ENCODE assay signal across 25 cellular contexts in the genomic region with DNA sequence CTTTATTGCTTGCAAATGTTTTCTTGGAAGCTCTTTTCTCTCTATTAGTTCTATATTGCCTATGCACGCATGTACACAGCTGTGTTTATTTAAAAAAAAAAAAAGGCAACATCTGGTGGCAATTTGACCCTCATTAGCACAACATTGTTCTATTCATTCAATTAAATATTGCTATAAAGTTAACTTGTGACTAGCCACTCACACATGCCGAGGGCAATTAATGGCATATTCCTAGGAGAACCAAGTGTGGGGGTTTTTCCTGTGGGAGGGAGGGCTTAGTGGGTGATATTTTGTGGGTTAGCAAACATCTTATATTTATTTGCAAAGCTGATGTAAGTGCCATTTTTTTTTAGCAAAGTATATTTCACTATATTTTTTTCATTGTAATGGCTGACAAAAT.
"Had no signal": no experiment of that assay in that cellular context is flagged by ENCODE, and none has a peak within 500 bp of the region (broad histone marks: within the 10 kb centered on the region; RNA-seq: fewer than 3 reads in every experiment).

No MANE protein-coding gene starts in this region.

- ATAC-seq: activated CD8-positive, alpha-beta memory T cell treated with anti-CD3 and anti-CD28 coated beads, Interleukin-2, amount 10 ng/mL, durations not matched to agents 7 days and 5 days; activated naive CD4-positive, alpha-beta T cell treated with anti-CD3 and anti-CD28 coated beads, Interleukin-2, amount 50 U/mL, for 72 hours; activated naive CD8-positive, alpha-beta T cell treated with anti-CD3 and anti-CD28 coated beads, Interleukin-2, amount 50 U/mL, for 24 hours; Panc1; T-helper 17 cell; WTC11 had no signal

- H3K4me1 Mint-ChIP-seq: activated CD4-positive, alpha-beta T cell treated with anti-CD3 and anti-CD28 coated beads, Interleukin-2, amount 10 ng/mL, durations not matched to agents 24 days and 14 days; activated naive CD8-positive, alpha-beta T cell treated with anti-CD3 and anti-CD28 coated beads, Interleukin-2, amount 50 U/mL, for 24 hours; central memory CD8-positive, alpha-beta T cell; T-helper 17 cell; WTC11 had no signal

- H3K27me3 Mint-ChIP-seq: activated CD4-positive, alpha-beta T cell treated with anti-CD3 and anti-CD28 coated beads, Interleukin-2, amount 10 ng/mL, durations not matched to agents 24 days and 14 days; activated CD8-positive, alpha-beta memory T cell treated with anti-CD3 and anti-CD28 coated beads, Interleukin-2, amount 10 ng/mL, durations not matched to agents 7 days and 5 days; activated naive CD8-positive, alpha-beta T cell treated with anti-CD3 and anti-CD28 coated beads, Interleukin-2, amount 50 U/mL, for 24 hours; activated T-cell treated with anti-CD3 and anti-CD28 coated beads, Interleukin-2, amount 50 U/mL, for 24 hours; brain; central memory CD8-positive, alpha-beta T cell; T-helper 17 cell had no signal

- H3K4me3 Mint-ChIP-seq: activated CD4-positive, alpha-beta T cell treated with anti-CD3 and anti-CD28 coated beads, Interleukin-2, amount 10 ng/mL, durations not matched to agents 24 days and 14 days; activated CD8-positive, alpha-beta memory T cell treated with anti-CD3 and anti-CD28 coated beads, Interleukin-2, amount 10 ng/mL, durations not matched to agents 7 days and 5 days; activated naive CD8-positive, alpha-beta T cell treated with anti-CD3 and anti-CD28 coated beads, Interleukin-2, amount 50 U/mL, for 24 hours; activated T-cell treated with anti-CD3 and anti-CD28 coated beads, Interleukin-2, amount 50 U/mL, for 24 hours; activated T-helper 1 cell treated with anti-CD3 and anti-CD28 coated beads, Interleukin-12 subunit alpha, Interleukin-12 subunit beta, Interleukin-2, Interleukin-4 antibody, amounts not matched to agents 30 ng/mL and 10 ng/mL and 1 ng/mL, durations not matched to agents 14 hours and 24 hours and 36 hours; brain; central memory CD8-positive, alpha-beta T cell; T-helper 17 cell; WTC11 had no signal

- H3K27ac Mint-ChIP-seq: activated CD4-positive, alpha-beta T cell treated with anti-CD3 and anti-CD28 coated beads, Interleukin-2, amount 10 ng/mL, durations not matched to agents 24 days and 14 days; activated CD8-positive, alpha-beta memory T cell treated with anti-CD3 and anti-CD28 coated beads, Interleukin-2, amount 10 ng/mL, durations not matched to agents 7 days and 5 days; activated naive CD4-positive, alpha-beta T cell treated with anti-CD3 and anti-CD28 coated beads, Interleukin-2, amount 50 U/mL, for 72 hours; activated naive CD8-positive, alpha-beta T cell treated with anti-CD3 and anti-CD28 coated beads, Interleukin-2, amount 50 U/mL, for 24 hours; activated T-cell treated with anti-CD3 and anti-CD28 coated beads, Interleukin-2, amount 50 U/mL, for 24 hours; activated T-helper 1 cell treated with anti-CD3 and anti-CD28 coated beads, Interleukin-12 subunit alpha, Interleukin-12 subunit beta, Interleukin-2, Interleukin-4 antibody, amounts not matched to agents 30 ng/mL and 10 ng/mL and 1 ng/mL, durations not matched to agents 14 hours and 24 hours and 36 hours; brain; T-helper 17 cell; WTC11 had no signal

- H3K36me3 Mint-ChIP-seq: activated CD8-positive, alpha-beta memory T cell treated with anti-CD3 and anti-CD28 coated beads, Interleukin-2, amount 10 ng/mL, durations not matched to agents 7 days and 5 days; activated naive CD4-positive, alpha-beta T cell treated with anti-CD3 and anti-CD28 coated beads, Interleukin-2, amount 50 U/mL, for 72 hours; brain had no signal

- DNase-seq: activated CD4-positive, alpha-beta T cell treated with anti-CD3 and anti-CD28 coated beads for 1 hour; activated CD4-positive, alpha-beta T cell treated with anti-CD3 and anti-CD28 coated beads, Interleukin-2, amount 10 ng/mL, durations not matched to agents 24 days and 14 days; activated CD4-positive, alpha-beta T cell treated with anti-CD3 and anti-CD28 coated beads, Interleukin-2, amount 50 U/mL, for 48 hours; activated CD8-positive, alpha-beta memory T cell treated with anti-CD3 and anti-CD28 coated beads, Interleukin-2, amount 10 ng/mL, durations not matched to agents 7 days and 5 days; activated effector memory CD4-positive, alpha-beta T cell treated with Interleukin-2 at 50 U/mL for 16 hours; activated naive CD4-positive, alpha-beta T cell treated with Interleukin-2 at 50 U/mL for 16 hours; activated naive CD8-positive, alpha-beta T cell treated with anti-CD3 and anti-CD28 coated beads, Interleukin-2, amount 50 U/mL, for 24 hours; activated T-cell treated with anti-CD3 and anti-CD28 coated beads, Interleukin-2, amount 50 U/mL, for 24 hours; amniotic stem cell; MM.1S; NCI-H146; NCI-H510A treated with DMSO at 0.1 percent for 48 hours; NCI-H774; NK-92 treated with Interleukin-12 subunit alpha and Interleukin-12 subunit beta, amount 100 ng/mL, for 24 hours; OCI-M1; Right ventricle myocardium superior; SJCRH30; T-helper 17 cell; T-helper 9 cell had no signal

- H3K9me3 Mint-ChIP-seq: activated CD4-positive, alpha-beta T cell treated with anti-CD3 and anti-CD28 coated beads, Interleukin-2, amount 10 ng/mL, durations not matched to agents 24 days and 14 days; activated naive CD4-positive, alpha-beta T cell treated with anti-CD3 and anti-CD28 coated beads, Interleukin-2, amount 50 U/mL, for 72 hours; activated naive CD8-positive, alpha-beta T cell treated with anti-CD3 and anti-CD28 coated beads, Interleukin-2, amount 50 U/mL, for 24 hours; activated T-cell treated with anti-CD3 and anti-CD28 coated beads, Interleukin-2, amount 50 U/mL, for 24 hours; activated T-helper 1 cell treated with anti-CD3 and anti-CD28 coated beads, Interleukin-12 subunit alpha, Interleukin-12 subunit beta, Interleukin-2, Interleukin-4 antibody, amounts not matched to agents 30 ng/mL and 10 ng/mL and 1 ng/mL, durations not matched to agents 14 hours and 24 hours and 36 hours; brain; central memory CD8-positive, alpha-beta T cell; WTC11 had no signal
